1 cellular context compared by ENCODE assay signal in genomic region chr16:56956756-56957155, GRCh38.
TF ChIP-seq lines count a peak whose summit lies in the region.

No MANE protein-coding gene starts in this region.

TF ChIP-seq in GM23338, 12 proteins besides CTCF, POLR2A, EP300 and RAD21:
- no peak for TF ChIP-seq STAT1 (IDR thresholded peaks at IDR 0.05; ENCODE audit: unreplicated experiment)
- no peak for TF ChIP-seq CREB1 (CRISPR knock-in tag; IDR thresholded peaks at IDR 0.05; ENCODE audit: low read depth)
- TF ChIP-seq POLR2AphosphoS5 (IDR thresholded peaks at IDR 0.05; ENCODE audit: low read depth): no peak
- no peak for TF ChIP-seq NANOG (IDR thresholded peaks at IDR 0.05; ENCODE audit: borderline replicate concordance)
- TF ChIP-seq ZNF114 (CRISPR knock-in tag; IDR thresholded peaks at IDR 0.05): no peak
- TF ChIP-seq, protein P1, sequence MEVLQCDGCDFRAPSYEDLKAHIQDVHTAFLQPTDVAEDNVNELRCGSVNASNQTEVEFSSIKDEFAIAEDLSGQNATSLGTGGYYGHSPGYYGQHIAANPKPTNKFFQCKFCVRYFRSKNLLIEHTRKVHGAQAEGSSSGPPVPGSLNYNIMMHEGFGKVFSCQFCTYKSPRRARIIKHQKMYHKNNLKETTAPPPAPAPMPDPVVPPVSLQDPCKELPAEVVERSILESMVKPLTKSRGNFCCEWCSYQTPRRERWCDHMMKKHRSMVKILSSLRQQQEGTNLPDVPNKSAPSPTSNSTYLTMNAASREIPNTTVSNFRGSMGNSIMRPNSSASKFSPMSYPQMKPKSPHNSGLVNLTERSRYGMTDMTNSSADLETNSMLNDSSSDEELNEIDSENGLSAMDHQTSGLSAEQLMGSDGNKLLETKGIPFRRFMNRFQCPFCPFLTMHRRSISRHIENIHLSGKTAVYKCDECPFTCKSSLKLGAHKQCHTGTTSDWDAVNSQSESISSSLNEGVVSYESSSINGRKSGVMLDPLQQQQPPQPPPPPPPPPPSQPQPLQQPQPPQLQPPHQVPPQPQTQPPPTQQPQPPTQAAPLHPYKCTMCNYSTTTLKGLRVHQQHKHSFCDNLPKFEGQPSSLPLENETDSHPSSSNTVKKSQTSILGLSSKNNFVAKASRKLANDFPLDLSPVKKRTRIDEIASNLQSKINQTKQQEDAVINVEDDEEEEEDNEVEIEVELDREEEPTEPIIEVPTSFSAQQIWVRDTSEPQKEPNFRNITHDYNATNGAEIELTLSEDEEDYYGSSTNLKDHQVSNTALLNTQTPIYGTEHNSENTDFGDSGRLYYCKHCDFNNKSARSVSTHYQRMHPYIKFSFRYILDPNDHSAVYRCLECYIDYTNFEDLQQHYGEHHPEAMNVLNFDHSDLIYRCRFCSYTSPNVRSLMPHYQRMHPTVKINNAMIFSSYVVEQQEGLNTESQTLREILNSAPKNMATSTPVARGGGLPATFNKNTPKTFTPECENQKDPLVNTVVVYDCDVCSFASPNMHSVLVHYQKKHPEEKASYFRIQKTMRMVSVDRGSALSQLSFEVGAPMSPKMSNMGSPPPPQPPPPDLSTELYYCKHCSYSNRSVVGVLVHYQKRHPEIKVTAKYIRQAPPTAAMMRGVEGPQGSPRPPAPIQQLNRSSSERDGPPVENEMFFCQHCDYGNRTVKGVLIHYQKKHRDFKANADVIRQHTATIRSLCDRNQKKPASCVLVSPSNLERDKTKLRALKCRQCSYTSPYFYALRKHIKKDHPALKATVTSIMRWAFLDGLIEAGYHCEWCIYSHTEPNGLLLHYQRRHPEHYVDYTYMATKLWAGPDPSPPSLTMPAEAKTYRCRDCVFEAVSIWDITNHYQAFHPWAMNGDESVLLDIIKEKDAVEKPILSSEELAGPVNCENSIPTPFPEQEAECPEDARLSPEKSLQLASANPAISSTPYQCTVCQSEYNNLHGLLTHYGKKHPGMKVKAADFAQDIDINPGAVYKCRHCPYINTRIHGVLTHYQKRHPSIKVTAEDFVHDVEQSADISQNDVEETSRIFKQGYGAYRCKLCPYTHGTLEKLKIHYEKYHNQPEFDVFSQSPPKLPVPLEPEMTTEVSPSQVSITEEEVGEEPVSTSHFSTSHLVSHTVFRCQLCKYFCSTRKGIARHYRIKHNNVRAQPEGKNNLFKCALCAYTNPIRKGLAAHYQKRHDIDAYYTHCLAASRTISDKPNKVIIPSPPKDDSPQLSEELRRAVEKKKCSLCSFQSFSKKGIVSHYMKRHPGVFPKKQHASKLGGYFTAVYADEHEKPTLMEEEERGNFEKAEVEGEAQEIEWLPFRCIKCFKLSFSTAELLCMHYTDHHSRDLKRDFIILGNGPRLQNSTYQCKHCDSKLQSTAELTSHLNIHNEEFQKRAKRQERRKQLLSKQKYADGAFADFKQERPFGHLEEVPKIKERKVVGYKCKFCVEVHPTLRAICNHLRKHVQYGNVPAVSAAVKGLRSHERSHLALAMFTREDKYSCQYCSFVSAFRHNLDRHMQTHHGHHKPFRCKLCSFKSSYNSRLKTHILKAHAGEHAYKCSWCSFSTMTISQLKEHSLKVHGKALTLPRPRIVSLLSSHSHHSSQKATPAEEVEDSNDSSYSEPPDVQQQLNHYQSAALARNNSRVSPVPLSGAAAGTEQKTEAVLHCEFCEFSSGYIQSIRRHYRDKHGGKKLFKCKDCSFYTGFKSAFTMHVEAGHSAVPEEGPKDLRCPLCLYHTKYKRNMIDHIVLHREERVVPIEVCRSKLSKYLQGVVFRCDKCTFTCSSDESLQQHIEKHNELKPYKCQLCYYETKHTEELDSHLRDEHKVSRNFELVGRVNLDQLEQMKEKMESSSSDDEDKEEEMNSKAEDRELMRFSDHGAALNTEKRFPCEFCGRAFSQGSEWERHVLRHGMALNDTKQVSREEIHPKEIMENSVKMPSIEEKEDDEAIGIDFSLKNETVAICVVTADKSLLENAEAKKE (CRISPR knock-in tag; IDR thresholded peaks at IDR 0.05): no peak
- TF ChIP-seq ZNF331 (CRISPR knock-in tag; IDR thresholded peaks at IDR 0.05; ENCODE audit: low read depth): no peak
- no peak for TF ChIP-seq JUNB (IDR thresholded peaks at IDR 0.05; ENCODE audit: unreplicated experiment)
TF ChIP-seq in GM23338: peak in this region for 0.
